In genomic region chr2:82001614-82002013, GRCh38 we compare ENCODE assay signal across 18 cellular contexts.
"Had no signal": no experiment of that assay in that cellular context is flagged by ENCODE, and none has a peak within 500 bp of the region (broad histone marks: within the 10 kb centered on the region; RNA-seq: fewer than 3 reads in every experiment).

No MANE protein-coding gene starts in this region.

- H3K27me3 ChIP-seq: colonic mucosa, esophagus muscularis mucosa, gastrocnemius medialis, heart right ventricle, left lung had no signal

- H3K4me3 ChIP-seq: colonic mucosa, esophagus muscularis mucosa, gastrocnemius medialis, heart right ventricle, left lung, lower lobe of right lung had no signal

- H3K27ac ChIP-seq: colonic mucosa, esophagus muscularis mucosa, gastrocnemius medialis, heart right ventricle, left lung, lower lobe of right lung had no signal

- DNase-seq: colonic mucosa; cortex of kidney; effector CD8-positive, alpha-beta T cell; effector memory CD8-positive, alpha-beta T cell; foreskin melanocyte; gastrocnemius medialis; glutamatergic neuron; head of caudate nucleus; heart right ventricle; hippocampal formation; left cardiac atrium; left lung; left ventricle myocardium superior; lower lobe of right lung; mesenchymal stem cell; midbrain; naive thymus-derived CD4-positive, alpha-beta T cell had no signal

- H3K9me3 ChIP-seq: colonic mucosa, esophagus muscularis mucosa, gastrocnemius medialis, heart right ventricle, left lung, lower lobe of right lung had no signal

- H3K36me3 ChIP-seq: colonic mucosa, esophagus muscularis mucosa, gastrocnemius medialis, heart right ventricle, left lung, lower lobe of right lung had no signal

- ATAC-seq: effector memory CD8-positive, alpha-beta T cell; gastrocnemius medialis; heart right ventricle; left cardiac atrium; left lung; left ventricle myocardium superior; lower lobe of right lung; naive thymus-derived CD4-positive, alpha-beta T cell had no signal

- H3K4me1 ChIP-seq: colonic mucosa, esophagus muscularis mucosa, gastrocnemius medialis, heart right ventricle, left lung, lower lobe of right lung had no signal
